In genomic region chr6:118952683-118953082, GRCh38 we compare ENCODE assay signal across 25 cellular contexts.
"Had no signal": no experiment of that assay in that cellular context is flagged by ENCODE, and none has a peak within 500 bp of the region (broad histone marks: within the 10 kb centered on the region; RNA-seq: fewer than 3 reads in every experiment).

No MANE protein-coding gene starts in this region.

- DNase-seq: activated CD4-positive, alpha-beta T cell treated with anti-CD3 and anti-CD28 coated beads for 36 hours; activated CD4-positive, CD25-positive, alpha-beta regulatory T cell; activated CD8-positive, alpha-beta memory T cell treated with anti-CD3 and anti-CD28 coated beads, Interleukin-2, amount 10 ng/mL, durations not matched to agents 7 days and 5 days; activated CD8-positive, alpha-beta T cell treated with anti-CD3 and anti-CD28 coated beads, Interleukin-2, amount 10 ng/mL, durations not matched to agents 7 days and 5 days; activated naive CD8-positive, alpha-beta T cell treated with anti-CD3 and anti-CD28 coated beads, Interleukin-2, amount 50 U/mL, for 24 hours; activated T-cell treated with anti-CD3 and anti-CD28 coated beads, Interleukin-2, amount 50 U/mL, for 48 hours; amygdala; central memory CD4-positive, alpha-beta T cell; foreskin fibroblast; head of caudate nucleus; hippocampal formation; left cardiac atrium; left ventricle myocardium superior; ovary; sigmoid colon; small intestine; stimulated activated CD4-positive, alpha-beta T cell treated with anti-CD3 and anti-CD28 coated beads, Interleukin-4, amount 100 ng/mL, for 4 hours; stimulated activated CD8-positive, alpha-beta memory T cell treated with anti-CD3 and anti-CD28 coated beads, Interleukin-4, amount 100 ng/mL, for 48 hours; stimulated activated naive CD8-positive, alpha-beta T cell treated with anti-CD3 and anti-CD28 coated beads, Interleukin-15, amount 100 ng/mL, for 72 hours; substantia nigra; T1000; upper lobe of left lung had no signal

- H3K4me3 ChIP-seq: breast epithelium, ovary, sigmoid colon, upper lobe of left lung, vagina had no signal

- ATAC-seq: activated CD4-positive, alpha-beta T cell treated with anti-CD3 and anti-CD28 coated beads for 36 hours; activated CD8-positive, alpha-beta memory T cell treated with anti-CD3 and anti-CD28 coated beads, Interleukin-2, amount 10 ng/mL, durations not matched to agents 7 days and 5 days; activated CD8-positive, alpha-beta T cell treated with anti-CD3 and anti-CD28 coated beads, Interleukin-2, amount 10 ng/mL, durations not matched to agents 7 days and 5 days; activated naive CD8-positive, alpha-beta T cell treated with anti-CD3 and anti-CD28 coated beads, Interleukin-2, amount 50 U/mL, for 24 hours; left cardiac atrium; left ventricle myocardium superior; stimulated activated memory B cell treated with anti-CD40 and anti-IgM and Interleukin-4, amounts not matched to agents 10 μg/mL and 1 μg/mL and 100 μg/mL, for 72 hours; stimulated activated naive CD8-positive, alpha-beta T cell treated with anti-CD3 and anti-CD28 coated beads, Interleukin-15, amount 100 ng/mL, for 72 hours had no signal
